ENCODE assay signal across 8 cellular contexts in the genomic region with DNA sequence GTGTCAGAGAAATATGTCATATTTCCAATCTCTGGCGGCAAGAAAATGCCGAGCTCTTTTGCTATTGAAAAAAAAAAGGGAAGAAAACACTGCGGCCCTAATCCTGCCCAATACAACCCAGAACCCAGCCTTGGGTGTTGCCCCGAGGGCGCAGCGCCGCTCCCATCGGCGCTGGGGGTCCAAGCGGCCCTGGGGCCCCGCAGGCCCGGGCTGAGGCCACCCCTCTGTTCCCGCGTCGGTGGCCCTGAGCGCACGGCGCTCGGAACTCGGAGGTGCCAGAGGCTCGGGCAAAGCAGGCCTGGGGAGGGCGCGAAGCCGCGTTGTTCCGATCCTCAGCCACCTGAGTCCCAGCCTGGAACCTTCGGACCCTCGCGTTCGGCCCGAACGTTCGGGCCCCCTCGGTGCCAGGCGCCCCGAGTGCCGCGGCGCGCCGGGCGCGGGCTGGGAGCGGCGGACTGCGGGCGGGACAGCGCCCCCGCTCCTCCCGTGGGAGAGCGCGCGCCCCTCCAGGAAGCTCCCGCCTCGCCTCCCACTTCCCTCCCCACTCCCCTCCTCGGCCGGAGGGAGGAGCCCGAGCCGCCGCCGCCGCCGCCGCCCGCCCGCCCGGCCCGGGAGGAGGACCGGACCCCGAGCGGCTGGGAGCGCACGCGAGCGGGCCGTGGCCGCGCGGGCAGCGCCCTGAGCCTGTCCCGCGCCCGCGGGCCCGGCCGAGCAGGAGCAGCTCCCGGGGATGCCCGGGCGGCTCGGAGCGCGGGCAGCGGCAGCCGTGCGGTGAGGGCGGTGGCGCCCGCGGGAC. TPM values are rescaled to one million over a fixed set of nuclear protein-coding genes. Genes with fewer than 3 reads are reported as not detected.
DNase-seq lines count a peak whose midpoint lies in the region; ATAC-seq, FAIRE-seq and TF ChIP-seq lines count a peak whose summit lies in the region.

CPNE2 (plus strand) TSS at position 594 of the 796 bp plus-strand sequence. CDS start 18,160 bp downstream, outside the sequence.

- H4K20me1 ChIP-seq in neural cell (ENCODE audit: insufficient read depth): no peaks in the 10 kb centered on the region

- no peaks in the 10 kb centered on the region for H3K9me3 Mint-ChIP-seq in activated naive CD4-positive, alpha-beta T cell treated with anti-CD3 and anti-CD28 coated beads, Interleukin-2, amount 50 U/mL, for 72 hours

- H3K27me3 ChIP-seq in neural cell (ENCODE audit: insufficient read depth, low read depth, low read length): peaks cover 8% of the 10 kb centered on the region

- H3K36me3 Mint-ChIP-seq in activated naive CD4-positive, alpha-beta T cell treated with anti-CD3 and anti-CD28 coated beads, Interleukin-2, amount 50 U/mL, for 72 hours: no peaks in the 10 kb centered on the region

- TF ChIP-seq EP300 in neural cell (conservative IDR thresholded peaks at IDR 0.05; ENCODE audit: poor library complexity, severe bottlenecking): no peak

- H3K9me2 ChIP-seq in neural cell (ENCODE audit: insufficient read depth, low read length): no peaks in the 10 kb centered on the region

- peak; percentile 67 to 82 for ATAC-seq in activated naive CD4-positive, alpha-beta T cell treated with anti-CD3 and anti-CD28 coated beads, Interleukin-2, amount 50 U/mL, for 72 hours
- ATAC-seq in HG03457 (IDR thresholded peaks at IDR 0.05; ENCODE audit: unreplicated experiment): no peak

- H3K36me3 ChIP-seq in neural cell (ENCODE audit: insufficient read depth, low read length): no peaks in the 10 kb centered on the region

- H3K9ac ChIP-seq in neural cell (ENCODE audit: low read length): peak within 1 kb of the TSS; percentile 61

- H3K27ac Mint-ChIP-seq in activated naive CD4-positive, alpha-beta T cell treated with anti-CD3 and anti-CD28 coated beads, Interleukin-2, amount 50 U/mL, for 72 hours: peak within 1 kb of the TSS in 1 of 2 donors; percentile 44

- peak; percentile 29; the same call in 1 of the 2 replicates for TF ChIP-seq POLR2A in H54 (IDR thresholded peaks at IDR 0.05; ENCODE audit: low read depth, low read length)

- H3F3A ChIP-seq in neural cell (ENCODE audit: insufficient read depth, low read length, poor library complexity, severe bottlenecking): no peaks in the 10 kb centered on the region

- FAIRE-seq in H54 (lab: Jason Lieb, UNC): no peak
- no peak for FAIRE-seq in urothelium cell line (lab: Jason Lieb, UNC)

- H3K4me2 ChIP-seq in neural cell (ENCODE audit: low read length): no peak within 1 kb of the TSS

- H2AFZ ChIP-seq in neural cell (ENCODE audit: low read depth, low read length): peak within 1 kb of the TSS; percentile 56

- H3K4me3 ChIP-seq in neural cell (ENCODE audit: low read length): peak within 1 kb of the TSS; percentile 69

- DNase-seq in EH (ENCODE audit: low read depth) (peak; percentile 72), H54 (ENCODE audit: insufficient read length, low spot score) (peak; percentile 49), NCI-H460 (ENCODE audit: extremely low read depth, low read depth) (peak; percentile 64), glomerular visceral epithelial cell (ENCODE audit: extremely low spot score) (peak; percentile 60), urothelium cell line (ENCODE audit: low spot score) (peak; percentile 87)
- peak in 1 of 2 donors; percentile 33 for DNase-seq in activated naive CD4-positive, alpha-beta T cell treated with anti-CD3 and anti-CD28 coated beads, Interleukin-2, amount 50 U/mL, for 72 hours (ENCODE audit: low spot score in 2 of 2)

- no peaks in the 10 kb centered on the region for H3K79me2 ChIP-seq in neural cell (replicated peaks; ENCODE audit: insufficient read depth, low read length)

- peak within 1 kb of the TSS; percentile 19 for H3K27ac ChIP-seq in neural cell (ENCODE audit: low read length)

- no peak for TF ChIP-seq CTCF in neural cell (IDR thresholded peaks at IDR 0.05; ENCODE audit: poor library complexity, severe bottlenecking)

- no peaks in the 10 kb centered on the region for H3K9me3 ChIP-seq in neural cell (ENCODE audit: low read length)

- no peak for TF ChIP-seq RAD21 in neural cell (conservative IDR thresholded peaks at IDR 0.05)

TF ChIP-seq in neural cell, 6 proteins besides CTCF, POLR2A, EP300 and RAD21:
- TF ChIP-seq, protein P1, sequence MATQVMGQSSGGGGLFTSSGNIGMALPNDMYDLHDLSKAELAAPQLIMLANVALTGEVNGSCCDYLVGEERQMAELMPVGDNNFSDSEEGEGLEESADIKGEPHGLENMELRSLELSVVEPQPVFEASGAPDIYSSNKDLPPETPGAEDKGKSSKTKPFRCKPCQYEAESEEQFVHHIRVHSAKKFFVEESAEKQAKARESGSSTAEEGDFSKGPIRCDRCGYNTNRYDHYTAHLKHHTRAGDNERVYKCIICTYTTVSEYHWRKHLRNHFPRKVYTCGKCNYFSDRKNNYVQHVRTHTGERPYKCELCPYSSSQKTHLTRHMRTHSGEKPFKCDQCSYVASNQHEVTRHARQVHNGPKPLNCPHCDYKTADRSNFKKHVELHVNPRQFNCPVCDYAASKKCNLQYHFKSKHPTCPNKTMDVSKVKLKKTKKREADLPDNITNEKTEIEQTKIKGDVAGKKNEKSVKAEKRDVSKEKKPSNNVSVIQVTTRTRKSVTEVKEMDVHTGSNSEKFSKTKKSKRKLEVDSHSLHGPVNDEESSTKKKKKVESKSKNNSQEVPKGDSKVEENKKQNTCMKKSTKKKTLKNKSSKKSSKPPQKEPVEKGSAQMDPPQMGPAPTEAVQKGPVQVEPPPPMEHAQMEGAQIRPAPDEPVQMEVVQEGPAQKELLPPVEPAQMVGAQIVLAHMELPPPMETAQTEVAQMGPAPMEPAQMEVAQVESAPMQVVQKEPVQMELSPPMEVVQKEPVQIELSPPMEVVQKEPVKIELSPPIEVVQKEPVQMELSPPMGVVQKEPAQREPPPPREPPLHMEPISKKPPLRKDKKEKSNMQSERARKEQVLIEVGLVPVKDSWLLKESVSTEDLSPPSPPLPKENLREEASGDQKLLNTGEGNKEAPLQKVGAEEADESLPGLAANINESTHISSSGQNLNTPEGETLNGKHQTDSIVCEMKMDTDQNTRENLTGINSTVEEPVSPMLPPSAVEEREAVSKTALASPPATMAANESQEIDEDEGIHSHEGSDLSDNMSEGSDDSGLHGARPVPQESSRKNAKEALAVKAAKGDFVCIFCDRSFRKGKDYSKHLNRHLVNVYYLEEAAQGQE (IDR thresholded peaks at IDR 0.05; ENCODE audit: borderline replicate concordance): no peak
- TF ChIP-seq TAF1 (IDR thresholded peaks at IDR 0.05; ENCODE audit: low read depth): no peak
- peak; percentile 30 for TF ChIP-seq MXI1 (conservative IDR thresholded peaks at IDR 0.05; ENCODE audit: poor library complexity, severe bottlenecking)
- TF ChIP-seq SMC3 (conservative IDR thresholded peaks at IDR 0.05; ENCODE audit: poor library complexity): no peak
- no peak for TF ChIP-seq POLR2AphosphoS5 (IDR thresholded peaks at IDR 0.05)
- TF ChIP-seq EZH2 (IDR thresholded peaks at IDR 0.05; ENCODE audit: borderline replicate concordance, insufficient read depth, low read length, poor library complexity, severe bottlenecking): no peak

RNA-seq across cellular contexts. Expression of gene CPNE2, which starts in this region (rescaled TPM):
- 21.1 and 26.0 TPM in 2 replicates for total RNA-seq in NCI-H460 (2014; rRNA removed; shearing (Covaris generic))
- 24.8 and 28.4 TPM in 2 replicates for polyA plus RNA-seq in NCI-H460 (2014; cell fraction: nucleus; rRNA removed)
- 10 to 100 TPM in 1 of 2 donors, 1 to 10 TPM in 1; 5.1 to 11.5 TPM for total RNA-seq in activated naive CD4-positive, alpha-beta T cell treated with anti-CD3 and anti-CD28 coated beads, Interleukin-2, amount 50 U/mL, for 72 hours
- polyA plus RNA-seq in neural cell: 16.4 and 18.6 TPM in 2 replicates
- polyA minus RNA-seq in neural cell: 10.5 and 11.6 TPM in 2 replicates
